Comparison of ENCODE assay signal across 8 cellular contexts in the genomic region with DNA sequence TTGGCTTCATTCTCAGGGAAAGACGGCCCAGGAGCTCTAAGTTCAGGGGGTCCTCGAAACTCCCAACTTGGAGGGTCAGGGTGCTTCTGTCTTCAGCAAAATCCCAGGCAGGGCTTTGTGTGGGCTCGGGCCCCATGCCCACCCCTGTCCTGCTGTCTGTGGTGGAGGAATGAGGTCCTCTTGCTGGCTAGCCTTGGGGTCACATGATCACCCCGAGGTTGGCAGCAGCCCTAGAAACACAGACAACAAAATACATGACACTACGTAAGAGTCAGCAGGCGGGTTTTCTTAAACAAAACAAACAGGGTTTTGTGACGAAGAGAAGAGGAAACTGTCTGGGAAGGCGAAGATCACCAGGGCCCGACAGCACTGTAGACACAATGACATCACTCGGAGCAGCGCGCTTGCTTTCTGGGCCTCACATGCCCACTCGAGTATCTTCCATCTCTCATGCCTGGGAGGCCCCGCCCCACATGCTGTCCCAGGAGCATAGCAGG.
DNase-seq lines count a peak whose midpoint lies in the region; ATAC-seq and TF ChIP-seq lines count a peak whose summit lies in the region.

No MANE protein-coding gene starts in this region.

- peaks cover 26% of the 10 kb centered on the region for H3K4me1 Mint-ChIP-seq in progenitor cell of endocrine pancreas (ENCODE audit: low read depth)

- H3K9me3 ChIP-seq in heart right ventricle, result no peaks in the 10 kb centered on the region

- H3K27me3 ChIP-seq in heart right ventricle, result no peaks in the 10 kb centered on the region

- no peaks in the 10 kb centered on the region for H3K36me3 ChIP-seq in heart right ventricle

- peak overlapping the region in 1 of 10 donors; percentile 78 for H3K27ac ChIP-seq in heart right ventricle

- 43 to 49% methylated on average over 14 of the region's 14 CpGs for WGBS in heart right ventricle, 2 donors

- H3K9me3 Mint-ChIP-seq in progenitor cell of endocrine pancreas (ENCODE audit: low read depth), result no peaks in the 10 kb centered on the region

- no peaks in the 10 kb centered on the region for H3K36me3 Mint-ChIP-seq in progenitor cell of endocrine pancreas (ENCODE audit: insufficient read depth)

- intact Hi-C loops in heart right ventricle (cut with DNase I), result no loop called here

- TF ChIP-seq CTCF in heart right ventricle (IDR thresholded peaks at IDR 0.05) (no peak), progenitor cell of endocrine pancreas (IDR thresholded peaks at IDR 0.05; ENCODE audit: unreplicated experiment) (no peak)

- H3K4me3 Mint-ChIP-seq in progenitor cell of endocrine pancreas (ENCODE audit: low read depth), result no peak overlapping the region

- no peak overlapping the region for H3K4me3 ChIP-seq in heart right ventricle

- peak; percentile 33 to 63 (median 47) for ATAC-seq in heart right ventricle

- H3K27me3 Mint-ChIP-seq in progenitor cell of endocrine pancreas, result peaks cover 24% of the 10 kb centered on the region

- peak overlapping the region; percentile 87 for H3K27ac Mint-ChIP-seq in progenitor cell of endocrine pancreas

- H3K4me1 ChIP-seq in heart right ventricle, result peaks cover 3 to 26% (median 22%) of the 10 kb centered on the region in 9 donors

- DNase-seq in EH (ENCODE audit: low read depth) (peak; percentile 89), amniotic epithelial cell (ENCODE audit: low read depth) (peak; percentile 89), heart right ventricle (peak; percentile 22 to 58), progenitor cell of endocrine pancreas (ENCODE audit: low spot score, unreplicated experiment) (no peak), NCI-H1417 treated with DMSO at 0.1 percent for 48 hours (lab: John Stamatoyannopoulos, UW) (no peak), HuH-7 (ENCODE audit: low spot score) (no peak)
- DNase-seq in activated naive CD4-positive, alpha-beta T cell treated with anti-CD3 and anti-CD28 coated beads, Interleukin-2, amount 50 U/mL, for 16 hours, result no peak
- DNase-seq in activated T-cell treated with anti-CD3 and anti-CD28 coated beads, Interleukin-2, amount 50 U/mL, for 1 hour, result no peak

Comparison
In these comparisons a context has a peak if more than half of its experiments do, and no peak if none do; other contexts are left out.
1. DNase-seq: peak in EH (single experiment), amniotic epithelial cell (single experiment) and heart right ventricle (2 of 2); none in progenitor cell of endocrine pancreas (single experiment), NCI-H1417 treated with DMSO at 0.1 percent for 48 hours (single experiment), activated naive CD4-positive, alpha-beta T cell treated with anti-CD3 and anti-CD28 coated beads, Interleukin-2, amount 50 U/mL, for 16 hours (single experiment), activated T-cell treated with anti-CD3 and anti-CD28 coated beads, Interleukin-2, amount 50 U/mL, for 1 hour (single experiment) and HuH-7 (single experiment).